12 cellular contexts compared by ENCODE assay signal in the genomic region with DNA sequence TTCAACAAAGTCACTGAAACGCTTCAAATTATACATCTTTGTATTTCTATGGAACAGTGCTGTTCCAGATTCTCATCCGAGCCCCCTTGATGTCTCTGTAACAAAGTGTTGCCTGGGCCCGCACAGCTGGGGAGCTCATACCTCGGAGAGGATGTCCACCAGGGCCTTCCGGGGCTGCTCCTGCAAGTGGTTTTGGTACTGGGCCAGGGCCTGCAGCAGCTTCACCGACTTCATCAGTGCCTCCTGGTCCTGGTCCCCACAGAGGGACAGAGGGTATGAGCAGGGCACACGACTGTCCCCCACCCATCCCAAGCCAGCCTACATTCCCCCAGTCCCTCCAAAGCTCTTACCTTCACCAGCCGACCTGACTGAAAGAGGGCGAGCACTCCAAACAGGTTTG. TPM values are rescaled to one million over a fixed set of nuclear protein-coding genes. Genes with fewer than 3 reads are reported as not detected.
DNase-seq lines count a peak whose midpoint lies in the region; ATAC-seq and TF ChIP-seq lines count a peak whose summit lies in the region.
"Had no signal": no experiment of that assay in that cellular context is flagged by ENCODE, and none has a peak within 500 bp of the region (broad histone marks: within the 10 kb centered on the region; RNA-seq: fewer than 3 reads in every experiment).

No MANE protein-coding gene starts in this region.

- H3K4me3 Mint-ChIP-seq in CD4-positive, alpha-beta memory T cell = peak overlapping the region; percentile 57 to 97 (median 96)
- H3K4me3 Mint-ChIP-seq in brain (peak overlapping the region; percentile 88 to 98 (median 95)), natural killer cell (peak overlapping the region; percentile 47)

- no peak for TF ChIP-seq CTCF in brain (conservative IDR thresholded peaks at IDR 0.05)
- no peak for TF ChIP-seq CTCF in natural killer cell (IDR thresholded peaks at IDR 0.05)

- peaks cover 16 to 32% (median 24%) of the 10 kb centered on the region in 4 donors for H3K4me1 Mint-ChIP-seq in CD4-positive, alpha-beta memory T cell
- peaks cover 29% of the 10 kb centered on the region for H3K4me1 Mint-ChIP-seq in brain
- H3K4me1 Mint-ChIP-seq in natural killer cell = peaks cover 14 to 29% of the 10 kb centered on the region in 2 donors

- POLR2A ChIA-PET in CD4-positive, alpha-beta memory T cell (lab: Charles Lee; ENCODE audit: partially characterized antibody) = interaction anchor here (0.5 to 1.3 kb wide), 4 partner anchors 11 to 410 kb away, joined by 3 to 5 read pairs (median 4); no protein-coding TSS in a partner anchor

- H3K36me3 ChIP-seq in CD4-positive, alpha-beta memory T cell (ENCODE audit: insufficient read depth, low read length) = peaks cover 46% of the 10 kb centered on the region
- H3K36me3 ChIP-seq: uterus had no signal

- H3K27me3 ChIP-seq in CD4-positive, alpha-beta memory T cell (ENCODE audit: insufficient read depth, low read length) = no peaks in the 10 kb centered on the region
- H3K27me3 ChIP-seq: uterus had no signal

- H3K9me3 ChIP-seq in CD4-positive, alpha-beta memory T cell (ENCODE audit: control insufficient read depth in 1 of 2, low read length in 2 of 2) = no peaks in the 10 kb centered on the region
- H3K9me3 ChIP-seq: uterus had no signal

- H3K27ac Mint-ChIP-seq in CD4-positive, alpha-beta memory T cell = peak overlapping the region in 1 of 7 donors; percentile 80
- H3K27ac Mint-ChIP-seq in brain (peak overlapping the region in 2 of 5 experiments; percentile 24 to 66), natural killer cell (no peak overlapping the region)

- intact Hi-C loops in CD4-positive, alpha-beta memory T cell (cut with micrococcal nuclease) = no loop called here
- intact Hi-C loops in natural killer cell (cut with micrococcal nuclease) = no loop called here

- H3K4me3 ChIP-seq in CD4-positive, alpha-beta memory T cell (ENCODE audit: low read length in 2 of 2) = no peak overlapping the region
- peak overlapping the region; percentile 98 for H3K4me3 ChIP-seq in Jurkat, Clone E6-1 (ENCODE audit: low read length)

- H3K27me3 Mint-ChIP-seq in CD4-positive, alpha-beta memory T cell = no peaks in the 10 kb centered on the region
- H3K27me3 Mint-ChIP-seq in brain (no peaks in the 10 kb centered on the region), natural killer cell (ENCODE audit: low read depth in 2 of 2) (no peaks in the 10 kb centered on the region)

- ATAC-seq in natural killer cell (no peak), HG02970 (IDR thresholded peaks at IDR 0.05; ENCODE audit: low FRiP score, unreplicated experiment) (no peak)

- peaks cover 24% of the 10 kb centered on the region for H3K4me1 ChIP-seq in CD4-positive, alpha-beta memory T cell (ENCODE audit: insufficient read depth, low read length)
- H3K4me1 ChIP-seq: uterus had no signal

- H3K9me3 Mint-ChIP-seq in CD4-positive, alpha-beta memory T cell = no peaks in the 10 kb centered on the region
- H3K9me3 Mint-ChIP-seq in brain (no peaks in the 10 kb centered on the region), natural killer cell (no peaks in the 10 kb centered on the region)

- CTCF ChIA-PET in CD4-positive, alpha-beta memory T cell (lab: Charles Lee; ENCODE audit: partially characterized antibody) = interaction anchor here (4.7 kb wide), 1 partner anchor 11 kb away, joined by 25 read pairs; no protein-coding TSS in a partner anchor

- peak overlapping the region; percentile 74 for H3K27ac ChIP-seq in CD4-positive, alpha-beta memory T cell (ENCODE audit: low read depth, low read length)
- H3K27ac ChIP-seq: uterus had no signal

- DNase-seq in CD4-positive, alpha-beta memory T cell = no peak
- DNase-seq in Jurkat, Clone E6-1 (ENCODE audit: low read depth, low spot score) = no peak
- no peak for DNase-seq in natural killer cell
- no peak for DNase-seq in T-helper 9 cell
- no peak for DNase-seq in stimulated activated naive CD4-positive, alpha-beta T cell treated with Interleukin-2 at 50 U/mL for 16 hours (lab: John Stamatoyannopoulos, UW)
- no peak for DNase-seq in COLO668 (lab: John Stamatoyannopoulos, UW; ENCODE audit: unreplicated experiment)
- DNase-seq: islet precursor cell, NCI-H1105 treated with DMSO at 0.1 percent for 48 hours had no signal

- H3K36me3 Mint-ChIP-seq in CD4-positive, alpha-beta memory T cell = peaks cover 14 to 41% of the 10 kb centered on the region in 2 donors
- H3K36me3 Mint-ChIP-seq in brain = peaks cover 22% of the 10 kb centered on the region
- no peaks in the 10 kb centered on the region for H3K36me3 Mint-ChIP-seq in natural killer cell

RNA-seq across cellular contexts. Expression of a gene that starts 1.5 kb away (rescaled TPM):
- total RNA-seq in CD4-positive, alpha-beta memory T cell = 10 to 100 TPM; 73.4 to 74.7 TPM
- polyA plus RNA-seq in CD4-positive, alpha-beta memory T cell = 10 to 100 TPM; 12.5 to 35.2 TPM
- polyA plus RNA-seq in Jurkat, Clone E6-1 (2012; ENCODE audit: insufficient read depth, insufficient read length) = 91.3 TPM
- polyA plus RNA-seq in brain (ENCODE audit: insufficient read depth, low read depth, low replicate concordance) = 35.0 TPM
- total RNA-seq in natural killer cell = 10 to 100 TPM; 50.5 to 58.1 (median 52.7) TPM

RNA-seq across cellular contexts. Expression of a gene that starts 6.7 kb away (rescaled TPM):
- total RNA-seq in CD4-positive, alpha-beta memory T cell = not detected
- not detected for polyA plus RNA-seq in CD4-positive, alpha-beta memory T cell
- polyA plus RNA-seq in Jurkat, Clone E6-1 (2012; ENCODE audit: insufficient read depth, insufficient read length) = not detected
- 0.17 TPM for polyA plus RNA-seq in brain (ENCODE audit: insufficient read depth, low read depth, low replicate concordance)
- total RNA-seq in natural killer cell = not detected
- total RNA-seq: T-helper 1 cell treated with Interleukin-12 subunit alpha and Interleukin-12 subunit beta and Interleukin-4 antibody, amounts not matched to agents 30 ng/mL and 1 ng/mL, for 36 hours had no signal

RNA-seq across cellular contexts. Expression of a gene that starts 30.7 kb away (rescaled TPM):
- not detected for total RNA-seq in CD4-positive, alpha-beta memory T cell
- not detected for polyA plus RNA-seq in CD4-positive, alpha-beta memory T cell
- polyA plus RNA-seq in Jurkat, Clone E6-1 (2012; ENCODE audit: insufficient read depth, insufficient read length) = 2.1 TPM
- polyA plus RNA-seq in brain (ENCODE audit: insufficient read depth, low read depth, low replicate concordance) = 3.6 TPM
- total RNA-seq in natural killer cell = not detected
- total RNA-seq: T-helper 1 cell treated with Interleukin-12 subunit alpha and Interleukin-12 subunit beta and Interleukin-4 antibody, amounts not matched to agents 30 ng/mL and 1 ng/mL, for 36 hours had no signal

RNA-seq across cellular contexts. Expression of a gene that starts 55.0 kb away (rescaled TPM):
- total RNA-seq in CD4-positive, alpha-beta memory T cell = under 1 TPM; 0.11 to 0.12 TPM
- polyA plus RNA-seq in CD4-positive, alpha-beta memory T cell = under 1 TPM; 0.24 to 0.29 TPM
- polyA plus RNA-seq in Jurkat, Clone E6-1 (2012; ENCODE audit: insufficient read depth, insufficient read length) = 5.2 TPM
- 17.9 TPM for polyA plus RNA-seq in brain (ENCODE audit: insufficient read depth, low read depth, low replicate concordance)
- under 1 TPM; 0.28 to 0.93 (median 0.43) TPM for total RNA-seq in natural killer cell
